In the genomic region with DNA sequence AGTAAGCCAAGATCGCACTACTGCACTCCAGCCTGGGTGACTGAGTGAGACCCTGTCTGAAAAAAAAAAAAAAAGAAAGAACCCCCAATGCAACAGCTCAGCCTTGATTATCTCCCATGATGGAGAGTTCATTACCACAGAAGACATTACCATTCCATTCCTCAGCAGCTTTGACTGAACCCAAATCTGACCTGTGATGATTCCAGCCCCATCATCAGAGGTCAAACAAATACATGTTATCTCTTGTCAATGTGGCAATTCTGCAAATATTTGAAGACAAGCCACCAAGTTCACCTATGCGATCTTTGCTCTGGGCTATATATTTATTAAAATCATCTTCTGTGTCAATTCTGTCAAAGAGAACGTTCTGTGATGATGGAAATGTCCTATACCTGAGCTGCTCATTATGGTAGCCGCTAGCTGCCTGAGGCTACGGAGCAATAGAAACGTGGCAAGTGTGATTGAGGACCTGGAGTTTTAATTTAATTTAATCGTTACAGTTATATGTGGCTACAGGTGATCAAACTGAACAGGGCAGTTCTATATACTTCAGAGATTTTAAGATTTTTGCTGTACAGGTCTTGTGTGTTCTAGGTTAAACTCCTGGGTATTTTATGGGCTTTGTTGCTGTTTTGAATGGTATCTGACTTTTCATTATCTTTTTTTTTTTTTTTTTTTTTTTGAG, we compare ENCODE assay signal across 2 cellular contexts.
A peak's percentile ranks its signal among the peaks of the same experiment; 100 is the strongest.
TF ChIP-seq lines count a peak whose summit lies in the region.

No MANE protein-coding gene starts in this region.

TF ChIP-seq in K562, 482 proteins besides CTCF, POLR2A, EP300 and RAD21:
- no peak for TF ChIP-seq ZNF121 (CRISPR knock-in tag; conservative IDR thresholded peaks at IDR 0.05)
- TF ChIP-seq POLR3G (IDR thresholded peaks at IDR 0.05; ENCODE audit: extremely low read depth, insufficient read length, insufficient replicate concordance): no peak
- no peak for TF ChIP-seq SAP30 (IDR thresholded peaks at IDR 0.05; ENCODE audit: borderline replicate concordance, insufficient read depth, low read depth, low read length, poor library complexity, severe bottlenecking)
- TF ChIP-seq KLF13 (tag; IDR thresholded peaks at IDR 0.05; ENCODE audit: borderline replicate concordance, low read depth): no peak
- TF ChIP-seq, protein P1, sequence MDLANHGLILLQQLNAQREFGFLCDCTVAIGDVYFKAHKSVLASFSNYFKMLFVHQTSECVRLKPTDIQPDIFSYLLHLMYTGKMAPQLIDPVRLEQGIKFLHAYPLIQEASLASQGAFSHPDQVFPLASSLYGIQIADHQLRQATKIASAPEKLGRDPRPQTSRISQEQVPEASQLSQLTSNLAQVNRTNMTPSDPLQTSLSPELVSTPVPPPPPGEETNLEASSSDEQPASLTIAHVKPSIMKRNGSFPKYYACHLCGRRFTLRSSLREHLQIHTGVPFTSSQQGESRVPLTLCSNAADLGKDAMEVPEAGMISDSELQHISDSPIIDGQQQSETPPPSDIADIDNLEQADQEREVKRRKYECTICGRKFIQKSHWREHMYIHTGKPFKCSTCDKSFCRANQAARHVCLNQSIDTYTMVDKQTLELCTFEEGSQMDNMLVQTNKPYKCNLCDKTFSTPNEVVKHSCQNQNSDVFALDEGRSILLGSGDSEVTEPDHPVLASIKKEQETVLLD (IDR thresholded peaks at IDR 0.05): no peak
- TF ChIP-seq NUFIP1 (IDR thresholded peaks at IDR 0.05; ENCODE audit: partially characterized antibody): no peak
- peak; percentile 16 for TF ChIP-seq RBM25 (IDR thresholded peaks at IDR 0.05; ENCODE audit: low read depth, low read length, severe bottlenecking)
- TF ChIP-seq KDM1A (IDR thresholded peaks at IDR 0.05): 0 out of 4 replicates have a peak, but pooled peaks of 1 of the 2 experiments have one; percentile 17

TF ChIP-seq in HepG2, 621 proteins besides CTCF, POLR2A, EP300 and RAD21 (continues in another document):
- no peak for TF ChIP-seq LCORL (IDR thresholded peaks at IDR 0.05)
- no peak for TF ChIP-seq LCORL (CRISPR knock-in tag; IDR thresholded peaks at IDR 0.05)
- TF ChIP-seq SCMH1 (CRISPR knock-in tag; IDR thresholded peaks at IDR 0.05; ENCODE audit: borderline replicate concordance): no peak
- TF ChIP-seq POGZ (CRISPR knock-in tag; IDR thresholded peaks at IDR 0.05): no peak
- TF ChIP-seq ZNF781 (CRISPR knock-in tag; IDR thresholded peaks at IDR 0.05; ENCODE audit: borderline replicate concordance, not compliant biosample characterization): no peak
- peak; percentile 64; the same call in 1 of the 2 replicates for TF ChIP-seq CEBPB (IDR thresholded peaks at IDR 0.05; ENCODE audit: borderline replicate concordance, low read depth, low read length)
- TF ChIP-seq CENPBD1 (CRISPR knock-in tag; IDR thresholded peaks at IDR 0.05; ENCODE audit: borderline replicate concordance, low read depth): no peak
- no peak for TF ChIP-seq ARNT2 (CRISPR knock-in tag; IDR thresholded peaks at IDR 0.05; ENCODE audit: low read depth)
- TF ChIP-seq, protein P2, sequence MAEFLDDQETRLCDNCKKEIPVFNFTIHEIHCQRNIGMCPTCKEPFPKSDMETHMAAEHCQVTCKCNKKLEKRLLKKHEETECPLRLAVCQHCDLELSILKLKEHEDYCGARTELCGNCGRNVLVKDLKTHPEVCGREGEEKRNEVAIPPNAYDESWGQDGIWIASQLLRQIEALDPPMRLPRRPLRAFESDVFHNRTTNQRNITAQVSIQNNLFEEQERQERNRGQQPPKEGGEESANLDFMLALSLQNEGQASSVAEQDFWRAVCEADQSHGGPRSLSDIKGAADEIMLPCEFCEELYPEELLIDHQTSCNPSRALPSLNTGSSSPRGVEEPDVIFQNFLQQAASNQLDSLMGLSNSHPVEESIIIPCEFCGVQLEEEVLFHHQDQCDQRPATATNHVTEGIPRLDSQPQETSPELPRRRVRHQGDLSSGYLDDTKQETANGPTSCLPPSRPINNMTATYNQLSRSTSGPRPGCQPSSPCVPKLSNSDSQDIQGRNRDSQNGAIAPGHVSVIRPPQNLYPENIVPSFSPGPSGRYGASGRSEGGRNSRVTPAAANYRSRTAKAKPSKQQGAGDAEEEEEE (CRISPR knock-in tag; IDR thresholded peaks at IDR 0.05; ENCODE audit: borderline replicate concordance): no peak
- TF ChIP-seq, protein P3, sequence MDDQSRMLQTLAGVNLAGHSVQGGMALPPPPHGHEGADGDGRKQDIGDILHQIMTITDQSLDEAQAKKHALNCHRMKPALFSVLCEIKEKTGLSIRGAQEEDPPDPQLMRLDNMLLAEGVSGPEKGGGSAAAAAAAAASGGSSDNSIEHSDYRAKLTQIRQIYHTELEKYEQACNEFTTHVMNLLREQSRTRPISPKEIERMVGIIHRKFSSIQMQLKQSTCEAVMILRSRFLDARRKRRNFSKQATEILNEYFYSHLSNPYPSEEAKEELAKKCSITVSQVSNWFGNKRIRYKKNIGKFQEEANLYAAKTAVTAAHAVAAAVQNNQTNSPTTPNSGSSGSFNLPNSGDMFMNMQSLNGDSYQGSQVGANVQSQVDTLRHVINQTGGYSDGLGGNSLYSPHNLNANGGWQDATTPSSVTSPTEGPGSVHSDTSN (CRISPR knock-in tag; IDR thresholded peaks at IDR 0.05; ENCODE audit: borderline replicate concordance): no peak
- TF ChIP-seq, protein P4, sequence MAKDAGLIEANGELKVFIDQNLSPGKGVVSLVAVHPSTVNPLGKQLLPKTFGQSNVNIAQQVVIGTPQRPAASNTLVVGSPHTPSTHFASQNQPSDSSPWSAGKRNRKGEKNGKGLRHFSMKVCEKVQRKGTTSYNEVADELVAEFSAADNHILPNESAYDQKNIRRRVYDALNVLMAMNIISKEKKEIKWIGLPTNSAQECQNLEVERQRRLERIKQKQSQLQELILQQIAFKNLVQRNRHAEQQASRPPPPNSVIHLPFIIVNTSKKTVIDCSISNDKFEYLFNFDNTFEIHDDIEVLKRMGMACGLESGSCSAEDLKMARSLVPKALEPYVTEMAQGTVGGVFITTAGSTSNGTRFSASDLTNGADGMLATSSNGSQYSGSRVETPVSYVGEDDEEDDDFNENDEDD (CRISPR knock-in tag; IDR thresholded peaks at IDR 0.05; ENCODE audit: borderline replicate concordance): no peak
- TF ChIP-seq KLF9 (CRISPR knock-in tag; IDR thresholded peaks at IDR 0.05; ENCODE audit: low read depth): no peak
- no peak for TF ChIP-seq SRSF9 (IDR thresholded peaks at IDR 0.05; ENCODE audit: borderline replicate concordance, insufficient read depth, low read depth, low read length, poor library complexity, severe bottlenecking)
- TF ChIP-seq XRCC5 (optimal IDR thresholded peaks at IDR 0.05; ENCODE audit: low read length): no peak
- no peak for TF ChIP-seq ZSCAN5A (CRISPR knock-in tag; IDR thresholded peaks at IDR 0.05; ENCODE audit: borderline replicate concordance)
- no peak for TF ChIP-seq KAT8 (CRISPR knock-in tag; IDR thresholded peaks at IDR 0.05)
- TF ChIP-seq ZNF232 (CRISPR knock-in tag; IDR thresholded peaks at IDR 0.05; ENCODE audit: borderline replicate concordance): no peak
- TF ChIP-seq ZIK1 (CRISPR knock-in tag; IDR thresholded peaks at IDR 0.05; ENCODE audit: borderline replicate concordance, low read depth): no peak
- TF ChIP-seq RFX3 (CRISPR knock-in tag; IDR thresholded peaks at IDR 0.05): no peak
- TF ChIP-seq ARID4A (CRISPR knock-in tag; IDR thresholded peaks at IDR 0.05; ENCODE audit: borderline replicate concordance): no peak
- TF ChIP-seq BRF2 (CRISPR knock-in tag; IDR thresholded peaks at IDR 0.05): no peak
- no peak for TF ChIP-seq ZHX2 (IDR thresholded peaks at IDR 0.05; ENCODE audit: low read depth)
- no peak for TF ChIP-seq ZHX2 (CRISPR knock-in tag; IDR thresholded peaks at IDR 0.05; ENCODE audit: borderline replicate concordance)
- no peak for TF ChIP-seq THYN1 (CRISPR knock-in tag; IDR thresholded peaks at IDR 0.05; ENCODE audit: borderline replicate concordance, low read depth)
- TF ChIP-seq DR1 (CRISPR knock-in tag; IDR thresholded peaks at IDR 0.05): no peak
